ENCODE assay signal across 8 cellular contexts in the genomic region with DNA sequence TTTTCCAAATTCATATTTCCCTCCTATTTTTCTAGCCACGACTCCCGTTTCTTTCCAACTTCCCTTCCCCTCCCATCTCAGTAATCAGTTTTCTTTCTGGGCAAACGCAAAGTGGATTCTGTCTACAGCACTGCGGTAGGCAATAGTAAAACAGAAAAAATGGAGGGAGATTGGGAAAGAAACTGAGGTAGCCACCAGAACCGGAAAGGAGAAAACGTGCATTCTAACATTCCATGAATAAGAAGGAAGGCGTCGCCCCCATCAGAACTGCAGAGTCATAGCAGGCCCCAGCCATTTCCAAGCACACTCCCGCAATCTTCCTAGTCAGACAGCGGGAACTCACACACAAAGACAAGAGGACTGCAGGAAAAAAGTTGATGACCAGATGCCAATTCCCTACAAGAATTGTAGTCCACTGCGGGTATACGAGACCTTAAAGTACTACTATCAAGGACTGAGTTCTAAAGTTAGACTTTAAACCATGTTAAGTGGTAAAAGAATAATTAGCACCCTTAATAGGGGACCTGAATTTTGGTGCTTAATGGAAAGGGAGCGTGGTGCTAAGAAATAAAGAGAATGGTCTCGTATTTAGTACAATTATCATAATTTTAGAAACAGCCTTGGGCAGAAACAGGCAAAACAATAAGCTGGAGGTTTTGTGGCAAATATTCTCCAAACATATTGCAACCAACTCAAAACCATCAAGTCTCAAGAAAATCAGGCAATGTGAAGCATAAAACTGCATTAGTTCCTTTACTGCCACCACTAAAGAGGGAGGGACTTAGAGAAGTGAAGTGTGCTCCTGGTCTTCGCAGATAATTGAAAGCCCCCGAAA. TPM values are rescaled to one million over a fixed set of nuclear protein-coding genes. Genes with fewer than 3 reads are reported as not detected.
A peak's percentile ranks its signal among the peaks of the same experiment; 100 is the strongest.
DNase-seq lines count a peak whose midpoint lies in the region; ATAC-seq lines count a peak whose summit lies in the region.

No MANE protein-coding gene starts in this region.

- H3K4me1 ChIP-seq in thymus (ENCODE audit: control insufficient read depth, insufficient read depth, low read length): no peaks in the 10 kb centered on the region

- H3K27me3 ChIP-seq in thymus (ENCODE audit: control insufficient read depth, insufficient read depth): peaks cover 21% of the 10 kb centered on the region

- H3K36me3 Mint-ChIP-seq in effector memory CD8-positive, alpha-beta T cell (ENCODE audit: insufficient read depth): peaks cover 11% of the 10 kb centered on the region

- H3K9me3 Mint-ChIP-seq in effector memory CD8-positive, alpha-beta T cell: no peaks in the 10 kb centered on the region

- H3K4me1 Mint-ChIP-seq in effector memory CD8-positive, alpha-beta T cell (ENCODE audit: low read depth in 2 of 2): peaks cover 9 to 17% of the 10 kb centered on the region in 2 donors

- peak overlapping the region; percentile 78 for H3K4me3 ChIP-seq in thymus (ENCODE audit: low read length)

- peaks cover 8 to 13% of the 10 kb centered on the region in 2 donors for H3K27me3 Mint-ChIP-seq in effector memory CD8-positive, alpha-beta T cell

- H3K9me3 ChIP-seq in thymus (ENCODE audit: control insufficient read depth): no peaks in the 10 kb centered on the region

- WGBS in thymus: 80% methylated on average over 16 of the region's 16 CpGs

- no peaks in the 10 kb centered on the region for H3K36me3 ChIP-seq in thymus (ENCODE audit: control insufficient read depth, insufficient read depth)

- H3K4me3 Mint-ChIP-seq in effector memory CD8-positive, alpha-beta T cell: peak overlapping the region; percentile 85 to 92

- peak overlapping the region in 1 of 2 donors; percentile 79 for H3K27ac Mint-ChIP-seq in effector memory CD8-positive, alpha-beta T cell

- no peak for ATAC-seq in effector memory CD8-positive, alpha-beta T cell (replicated peaks)
- ATAC-seq in GM19351 (IDR thresholded peaks at IDR 0.05; ENCODE audit: unreplicated experiment): no peak

- DNase-seq in DMS 273 (lab: John Stamatoyannopoulos, UW; ENCODE audit: unreplicated experiment) (peak; percentile 93), HuH-7.5 (ENCODE audit: low spot score) (peak; percentile 43), SHP77 (lab: John Stamatoyannopoulos, UW) (peak; percentile 85 to 88), medulla oblongata (ENCODE audit: extremely low spot score) (peak; percentile 84), OCI-M1 (lab: John Stamatoyannopoulos, UW) (no peak)
- DNase-seq in effector memory CD8-positive, alpha-beta T cell: no peak

- H3K27ac ChIP-seq in thymus (ENCODE audit: low read depth): no peak overlapping the region

RNA-seq across cellular contexts. Expression of gene PFN2, which starts 1.4 kb away (rescaled TPM):
- 73.9 TPM for polyA plus RNA-seq in thymus

Comparison
In these comparisons a context has a peak if more than half of its experiments do, and no peak if none do; other contexts are left out.
1. DNase-seq: peak in DMS 273 (single experiment), HuH-7.5 (single experiment), SHP77 (2 of 2) and medulla oblongata (single experiment); none in effector memory CD8-positive, alpha-beta T cell (0 of 3) and OCI-M1 (single experiment).